ENCODE assay signal across 8 cellular contexts in the genomic region with DNA sequence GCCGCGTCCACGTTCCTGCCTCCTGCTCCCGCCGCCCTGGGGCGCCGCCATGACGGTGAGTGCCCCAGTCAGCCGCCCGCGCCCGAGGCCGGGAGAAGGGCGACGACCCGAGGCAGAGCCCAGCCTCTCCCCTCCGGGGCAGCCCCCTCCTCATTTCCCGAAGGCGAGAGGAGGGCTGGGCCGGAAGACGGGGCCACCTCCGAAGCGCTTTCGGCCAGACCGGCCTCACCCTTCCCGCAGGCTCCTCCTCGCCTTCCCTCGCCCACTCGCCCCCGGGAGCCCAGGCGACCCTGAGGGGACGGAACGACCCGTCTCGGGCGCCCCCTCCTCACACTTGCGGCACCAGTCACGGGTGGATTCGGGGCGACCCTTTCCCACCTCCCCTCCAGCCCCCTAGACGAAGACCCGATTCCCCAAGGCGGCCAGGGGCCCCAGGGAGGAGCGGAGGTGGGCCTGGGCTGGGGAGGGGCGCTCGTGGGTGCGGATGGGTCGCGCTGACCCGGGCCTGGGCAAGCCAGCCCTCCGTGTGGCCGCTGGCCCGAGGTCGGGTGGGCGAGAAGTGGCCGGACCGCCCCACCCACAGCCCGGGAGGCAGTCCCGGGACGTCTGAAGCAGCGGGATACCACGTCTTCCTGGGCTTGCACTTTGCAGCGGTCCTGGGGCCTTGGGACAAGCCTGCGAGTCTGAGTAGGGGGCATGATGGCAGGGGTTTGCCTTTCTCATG. TPM values are rescaled to one million over a fixed set of nuclear protein-coding genes. Genes with fewer than 3 reads are reported as not detected.
DNase-seq lines count a peak whose midpoint lies in the region; ATAC-seq, FAIRE-seq and TF ChIP-seq lines count a peak whose summit lies in the region.

No MANE protein-coding gene starts in this region.

- no peaks in the 10 kb centered on the region for H3K9me3 ChIP-seq in T-helper 17 cell (ENCODE audit: control insufficient read depth, low read length, poor library complexity, severe bottlenecking)
- no peaks in the 10 kb centered on the region for H3K9me3 ChIP-seq in endodermal cell (ENCODE audit: control insufficient read depth, low read length)
- no peaks in the 10 kb centered on the region for H3K9me3 ChIP-seq in neural cell (ENCODE audit: low read length)

- no peak overlapping the region for H2AFZ ChIP-seq in neural cell (ENCODE audit: low read depth, low read length)

- TF ChIP-seq RAD21 in neural cell (conservative IDR thresholded peaks at IDR 0.05): no peak

- H3K4me3 Mint-ChIP-seq in T-helper 17 cell: peak overlapping the region; percentile 90
- peak overlapping the region; percentile 76 for H3K4me3 Mint-ChIP-seq in endodermal cell

- H3K27me3 ChIP-seq in endodermal cell (ENCODE audit: control insufficient read depth, insufficient read depth, low read length, poor library complexity, severe bottlenecking): no peaks in the 10 kb centered on the region
- H3K27me3 ChIP-seq in neural cell (ENCODE audit: insufficient read depth, low read depth, low read length): no peaks in the 10 kb centered on the region

- H3K4me1 Mint-ChIP-seq in T-helper 17 cell (peaks cover 15% of the 10 kb centered on the region), endodermal cell (peaks cover 42% of the 10 kb centered on the region)

- H3K27me3 Mint-ChIP-seq in T-helper 17 cell (no peaks in the 10 kb centered on the region), endodermal cell (ENCODE audit: insufficient read depth) (no peaks in the 10 kb centered on the region)

- H3K4me1 ChIP-seq in endodermal cell (ENCODE audit: control insufficient read depth, insufficient read depth, low read length): peaks cover 14% of the 10 kb centered on the region

- H3K4me3 ChIP-seq in GM12864 (ENCODE audit: low read depth, low read length) (peak overlapping the region; percentile 93), endodermal cell (ENCODE audit: low read length) (peak overlapping the region; percentile 90), neural cell (ENCODE audit: low read length) (peak overlapping the region; percentile 72)

- WGBS in endodermal cell (ENCODE audit: insufficient coverage in 1 of 2, insufficient read length in 1 of 2), 2 experiments: 0% methylated on average over 12 to 63 of the region's 64 CpGs

- no peaks in the 10 kb centered on the region for H4K20me1 ChIP-seq in neural cell (ENCODE audit: insufficient read depth)

- peak overlapping the region; percentile 59 for H3K9ac ChIP-seq in endodermal cell (ENCODE audit: extremely low read depth, low read length, poor library complexity, severe bottlenecking)
- H3K9ac ChIP-seq in neural cell (ENCODE audit: low read length): peak overlapping the region; percentile 42

- ATAC-seq in HG02610 (IDR thresholded peaks at IDR 0.05; ENCODE audit: unreplicated experiment) (peak; percentile 30), T-helper 17 cell (peak; percentile 61), GM18861 (IDR thresholded peaks at IDR 0.05; ENCODE audit: unreplicated experiment) (no peak)

- TF ChIP-seq EP300 in neural cell (conservative IDR thresholded peaks at IDR 0.05; ENCODE audit: poor library complexity, severe bottlenecking): no peak

- H3K36me3 ChIP-seq in endodermal cell (ENCODE audit: control insufficient read depth, insufficient read depth, low read length): no peaks in the 10 kb centered on the region
- no peaks in the 10 kb centered on the region for H3K36me3 ChIP-seq in neural cell (ENCODE audit: insufficient read depth, low read length)

- H3F3A ChIP-seq in neural cell (ENCODE audit: insufficient read depth, low read length, poor library complexity, severe bottlenecking): no peaks in the 10 kb centered on the region

- no peaks in the 10 kb centered on the region for H3K79me2 ChIP-seq in neural cell (replicated peaks; ENCODE audit: insufficient read depth, low read length)

- no peaks in the 10 kb centered on the region for H3K9me3 Mint-ChIP-seq in endodermal cell

- no peak overlapping the region for H3K27ac ChIP-seq in endodermal cell (ENCODE audit: low read depth, low read length)
- H3K27ac ChIP-seq in neural cell (ENCODE audit: low read length): no peak overlapping the region

- H3K9me2 ChIP-seq in neural cell (ENCODE audit: insufficient read depth, low read length): no peaks in the 10 kb centered on the region

- H3K36me3 Mint-ChIP-seq in T-helper 17 cell (ENCODE audit: low read depth) (no peaks in the 10 kb centered on the region), endodermal cell (ENCODE audit: low read depth) (peaks cover 9% of the 10 kb centered on the region)

- no peak for TF ChIP-seq CTCF in GM12864 (IDR thresholded peaks at IDR 0.05; ENCODE audit: low read depth, low read length, missing control alignments)
- TF ChIP-seq CTCF in endodermal cell (conservative IDR thresholded peaks at IDR 0.05): no peak
- no peak for TF ChIP-seq CTCF in neural cell (IDR thresholded peaks at IDR 0.05; ENCODE audit: poor library complexity, severe bottlenecking)

- no peak overlapping the region for H3K4me2 ChIP-seq in neural cell (ENCODE audit: low read length)

- FAIRE-seq in frontal cortex (lab: Jason Lieb, UNC): no peak

- DNase-seq in GM12864 (ENCODE audit: low read depth) (no peak), T-helper 17 cell (peak in 1 of 3 donors; percentile 21), endodermal cell (peak; percentile 75), NCI-H774 (lab: John Stamatoyannopoulos, UW) (no peak), frontal cortex (ENCODE audit: low spot score in 2 of 2) (no peak)

- H3K27ac Mint-ChIP-seq in T-helper 17 cell (peak overlapping the region; percentile 85), endodermal cell (peak overlapping the region; percentile 76)

TF ChIP-seq in neural cell, 6 proteins besides CTCF, POLR2A, EP300 and RAD21:
- TF ChIP-seq, protein P1, sequence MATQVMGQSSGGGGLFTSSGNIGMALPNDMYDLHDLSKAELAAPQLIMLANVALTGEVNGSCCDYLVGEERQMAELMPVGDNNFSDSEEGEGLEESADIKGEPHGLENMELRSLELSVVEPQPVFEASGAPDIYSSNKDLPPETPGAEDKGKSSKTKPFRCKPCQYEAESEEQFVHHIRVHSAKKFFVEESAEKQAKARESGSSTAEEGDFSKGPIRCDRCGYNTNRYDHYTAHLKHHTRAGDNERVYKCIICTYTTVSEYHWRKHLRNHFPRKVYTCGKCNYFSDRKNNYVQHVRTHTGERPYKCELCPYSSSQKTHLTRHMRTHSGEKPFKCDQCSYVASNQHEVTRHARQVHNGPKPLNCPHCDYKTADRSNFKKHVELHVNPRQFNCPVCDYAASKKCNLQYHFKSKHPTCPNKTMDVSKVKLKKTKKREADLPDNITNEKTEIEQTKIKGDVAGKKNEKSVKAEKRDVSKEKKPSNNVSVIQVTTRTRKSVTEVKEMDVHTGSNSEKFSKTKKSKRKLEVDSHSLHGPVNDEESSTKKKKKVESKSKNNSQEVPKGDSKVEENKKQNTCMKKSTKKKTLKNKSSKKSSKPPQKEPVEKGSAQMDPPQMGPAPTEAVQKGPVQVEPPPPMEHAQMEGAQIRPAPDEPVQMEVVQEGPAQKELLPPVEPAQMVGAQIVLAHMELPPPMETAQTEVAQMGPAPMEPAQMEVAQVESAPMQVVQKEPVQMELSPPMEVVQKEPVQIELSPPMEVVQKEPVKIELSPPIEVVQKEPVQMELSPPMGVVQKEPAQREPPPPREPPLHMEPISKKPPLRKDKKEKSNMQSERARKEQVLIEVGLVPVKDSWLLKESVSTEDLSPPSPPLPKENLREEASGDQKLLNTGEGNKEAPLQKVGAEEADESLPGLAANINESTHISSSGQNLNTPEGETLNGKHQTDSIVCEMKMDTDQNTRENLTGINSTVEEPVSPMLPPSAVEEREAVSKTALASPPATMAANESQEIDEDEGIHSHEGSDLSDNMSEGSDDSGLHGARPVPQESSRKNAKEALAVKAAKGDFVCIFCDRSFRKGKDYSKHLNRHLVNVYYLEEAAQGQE (IDR thresholded peaks at IDR 0.05; ENCODE audit: borderline replicate concordance): no peak
- no peak for TF ChIP-seq SMC3 (conservative IDR thresholded peaks at IDR 0.05; ENCODE audit: poor library complexity)
- no peak for TF ChIP-seq MXI1 (conservative IDR thresholded peaks at IDR 0.05; ENCODE audit: poor library complexity, severe bottlenecking)
- no peak for TF ChIP-seq POLR2AphosphoS5 (IDR thresholded peaks at IDR 0.05)
- no peak for TF ChIP-seq TAF1 (IDR thresholded peaks at IDR 0.05; ENCODE audit: low read depth)
- no peak for TF ChIP-seq EZH2 (IDR thresholded peaks at IDR 0.05; ENCODE audit: borderline replicate concordance, insufficient read depth, low read length, poor library complexity, severe bottlenecking)

RNA-seq across cellular contexts. Expression of gene TRIOBP, which starts 49.7 kb away (rescaled TPM):
- total RNA-seq in T-helper 17 cell: 10 to 100 TPM; 14.3 to 18.8 TPM
- 10 to 100 TPM; 74.7 to 82.2 TPM for total RNA-seq in endodermal cell
- 48.8 TPM for polyA plus RNA-seq in endodermal cell (2013, experiment 1 of 2)
- polyA plus RNA-seq in endodermal cell (2013, experiment 2 of 2): 50.9 TPM
- 9.2 and 16.2 TPM in 2 replicates for polyA plus RNA-seq in neural cell
- polyA minus RNA-seq in neural cell: 17.5 and 18.2 TPM in 2 replicates
- total RNA-seq in frontal cortex: 10.6 TPM
